ENCODE assay signal across 8 cellular contexts in the genomic region with DNA sequence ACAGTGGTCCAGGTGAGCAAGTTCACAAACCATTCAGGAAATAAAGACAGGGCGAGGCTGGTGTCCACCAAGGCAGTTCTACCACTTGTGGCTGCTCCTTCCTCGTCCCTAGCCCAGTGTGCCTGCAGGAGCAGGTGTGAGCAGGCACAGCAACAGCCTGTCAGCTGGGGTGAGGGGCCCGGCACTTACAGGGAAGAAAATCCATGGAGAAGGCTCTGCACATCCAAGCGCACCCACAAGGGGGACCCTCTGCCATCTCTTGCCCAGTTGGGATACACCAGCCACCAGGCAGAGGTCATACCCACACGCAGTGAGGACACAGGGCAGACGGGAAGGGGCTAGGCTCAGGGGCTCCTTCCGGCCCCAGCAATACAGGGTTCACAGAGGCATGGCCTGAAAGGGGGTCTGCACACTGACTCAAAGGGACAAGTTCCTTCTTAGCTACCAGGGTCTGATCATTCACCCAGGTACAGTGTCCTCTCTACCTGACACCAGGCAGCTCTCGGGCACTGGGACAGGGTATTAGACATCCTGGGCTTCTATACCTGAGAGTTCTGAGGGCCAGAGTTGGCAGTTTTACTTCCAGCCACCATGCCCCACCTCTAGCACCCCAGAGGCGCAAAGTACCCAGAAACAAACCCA. TPM values are rescaled to one million over a fixed set of nuclear protein-coding genes. Genes with fewer than 3 reads are reported as not detected.
DNase-seq lines count a peak whose midpoint lies in the region; ATAC-seq and TF ChIP-seq lines count a peak whose summit lies in the region.

No MANE protein-coding gene starts in this region.

- TF ChIP-seq POLR2A in gastrocnemius medialis (IDR thresholded peaks at IDR 0.05) = no peak
- no peak for TF ChIP-seq POLR2A in GM18505 (IDR thresholded peaks at IDR 0.05; ENCODE audit: borderline replicate concordance, extremely low read depth, insufficient read depth, insufficient read length)

- POLR2A ChIA-PET in activated CD4-positive, alpha-beta T cell treated with anti-CD3 and anti-CD28 coated beads, Interleukin-2, amount 10 ng/mL, durations not matched to agents 7 days and 5 days (lab: Charles Lee) = no interaction called here

- peaks cover 58% of the 10 kb centered on the region for H3K4me1 Mint-ChIP-seq in activated CD4-positive, alpha-beta T cell treated with anti-CD3 and anti-CD28 coated beads, Interleukin-2, amount 10 ng/mL, durations not matched to agents 7 days and 5 days
- H3K4me1 Mint-ChIP-seq in activated CD4-positive, alpha-beta T cell treated with anti-CD3 and anti-CD28 coated beads, Interleukin-2, amount 10 ng/mL, durations not matched to agents 24 days and 14 days = peaks cover 35% of the 10 kb centered on the region

- H3K27ac Mint-ChIP-seq in activated CD4-positive, alpha-beta T cell treated with anti-CD3 and anti-CD28 coated beads, Interleukin-2, amount 10 ng/mL, durations not matched to agents 7 days and 5 days = peak overlapping the region; percentile 70
- H3K27ac Mint-ChIP-seq in activated CD4-positive, alpha-beta T cell treated with anti-CD3 and anti-CD28 coated beads, Interleukin-2, amount 10 ng/mL, durations not matched to agents 24 days and 14 days = no peak overlapping the region

- H3K27me3 Mint-ChIP-seq in activated CD4-positive, alpha-beta T cell treated with anti-CD3 and anti-CD28 coated beads, Interleukin-2, amount 10 ng/mL, durations not matched to agents 7 days and 5 days = no peaks in the 10 kb centered on the region
- H3K27me3 Mint-ChIP-seq in activated CD4-positive, alpha-beta T cell treated with anti-CD3 and anti-CD28 coated beads, Interleukin-2, amount 10 ng/mL, durations not matched to agents 24 days and 14 days = no peaks in the 10 kb centered on the region

- H3K36me3 Mint-ChIP-seq in activated CD4-positive, alpha-beta T cell treated with anti-CD3 and anti-CD28 coated beads, Interleukin-2, amount 10 ng/mL, durations not matched to agents 7 days and 5 days (ENCODE audit: low read depth) = peaks cover 45% of the 10 kb centered on the region
- peaks cover 51% of the 10 kb centered on the region for H3K36me3 Mint-ChIP-seq in activated CD4-positive, alpha-beta T cell treated with anti-CD3 and anti-CD28 coated beads, Interleukin-2, amount 10 ng/mL, durations not matched to agents 24 days and 14 days (ENCODE audit: low read depth)

- H3K9me3 Mint-ChIP-seq in activated CD4-positive, alpha-beta T cell treated with anti-CD3 and anti-CD28 coated beads, Interleukin-2, amount 10 ng/mL, durations not matched to agents 7 days and 5 days = no peaks in the 10 kb centered on the region
- no peaks in the 10 kb centered on the region for H3K9me3 Mint-ChIP-seq in activated CD4-positive, alpha-beta T cell treated with anti-CD3 and anti-CD28 coated beads, Interleukin-2, amount 10 ng/mL, durations not matched to agents 24 days and 14 days

- no peak overlapping the region for H3K4me3 ChIP-seq in gastrocnemius medialis

- peak overlapping the region in 2 of 4 donors; percentile 15 to 41 for H3K27ac ChIP-seq in gastrocnemius medialis

- in situ Hi-C loops in gastrocnemius medialis (cut with MboI; ENCODE audit: low sequenced_read_pairs in 4 of 4) = loop anchor here in 1 of 4 donors (25.0 kb wide), 1 partner anchor 101 kb away; a partner anchor contains a TSS

- H3K4me1 ChIP-seq in gastrocnemius medialis = peaks cover 6 to 32% of the 10 kb centered on the region in 2 donors

- TF ChIP-seq CTCF in gastrocnemius medialis (IDR thresholded peaks at IDR 0.05 in 4 of 5, conservative IDR thresholded peaks at IDR 0.05 in 1 of 5) = peak in 4 of 5 experiments; percentile 33 to 47 (median 44)

- DNase-seq in activated CD4-positive, alpha-beta T cell treated with anti-CD3 and anti-CD28 coated beads, Interleukin-2, amount 10 ng/mL, durations not matched to agents 7 days and 5 days = peak; percentile 30
- no peak for DNase-seq in activated CD4-positive, alpha-beta T cell treated with anti-CD3 and anti-CD28 coated beads, Interleukin-2, amount 10 ng/mL, durations not matched to agents 24 days and 14 days
- DNase-seq in NCI-H1694 treated with DMSO at 0.1 percent for 48 hours (lab: John Stamatoyannopoulos, UW) (peak; percentile 50), amniotic epithelial cell (ENCODE audit: low read depth) (peak; percentile 45), hepatic stellate cell (ENCODE audit: low spot score) (peak; percentile 63), gastrocnemius medialis (no peak), H4 (ENCODE audit: low spot score) (no peak)

- no peaks in the 10 kb centered on the region for H3K27me3 ChIP-seq in gastrocnemius medialis

- ATAC-seq in gastrocnemius medialis = peak in 1 of 2 donors; percentile 37
- ATAC-seq in GM18505 (IDR thresholded peaks at IDR 0.05; ENCODE audit: unreplicated experiment) = no peak

- no peaks in the 10 kb centered on the region for H3K9me3 ChIP-seq in gastrocnemius medialis

- intact Hi-C loops in activated CD4-positive, alpha-beta T cell treated with anti-CD3 and anti-CD28 coated beads, Interleukin-2, amount 10 ng/mL, durations not matched to agents 24 days and 14 days (cut with micrococcal nuclease) = no loop called here
- intact Hi-C loops in gastrocnemius medialis (cut with DNase I; ENCODE audit: low total_unique reads) = no loop called here

- no peak overlapping the region for H3K4me3 Mint-ChIP-seq in activated CD4-positive, alpha-beta T cell treated with anti-CD3 and anti-CD28 coated beads, Interleukin-2, amount 10 ng/mL, durations not matched to agents 7 days and 5 days
- no peak overlapping the region for H3K4me3 Mint-ChIP-seq in activated CD4-positive, alpha-beta T cell treated with anti-CD3 and anti-CD28 coated beads, Interleukin-2, amount 10 ng/mL, durations not matched to agents 24 days and 14 days

- CTCF ChIA-PET in activated CD4-positive, alpha-beta T cell treated with anti-CD3 and anti-CD28 coated beads, Interleukin-2, amount 10 ng/mL, durations not matched to agents 7 days and 5 days (lab: Charles Lee) = interaction anchor here (1.2 kb wide), 1 partner anchor 21 kb away, joined by 5 read pairs; no protein-coding TSS in a partner anchor

- H3K36me3 ChIP-seq in gastrocnemius medialis = peaks cover 0 to 67% of the 10 kb centered on the region in 2 donors

RNA-seq across cellular contexts. Expression of a gene that starts 27.0 kb away (rescaled TPM):
- total RNA-seq in activated CD4-positive, alpha-beta T cell treated with anti-CD3 and anti-CD28 coated beads, Interleukin-2, amount 10 ng/mL, durations not matched to agents 7 days and 5 days = 10 to 100 TPM; 44.2 to 45.2 TPM
- total RNA-seq in activated CD4-positive, alpha-beta T cell treated with anti-CD3 and anti-CD28 coated beads, Interleukin-2, amount 10 ng/mL, durations not matched to agents 24 days and 14 days = 49.4 and 55.2 TPM in 2 replicates
- 10 to 100 TPM; 23.8 to 34.2 (median 25.4) TPM for total RNA-seq in gastrocnemius medialis
- total RNA-seq in H4 (2014; rRNA removed; shearing (Covaris generic)) = 5.4 and 8.0 TPM in 2 replicates

RNA-seq across cellular contexts. Expression of a gene that starts 35.4 kb away (rescaled TPM):
- 100 to 1,000 TPM in 1 of 2 experiments, 10 to 100 TPM in 1; 86.3 to 107 TPM for total RNA-seq in activated CD4-positive, alpha-beta T cell treated with anti-CD3 and anti-CD28 coated beads, Interleukin-2, amount 10 ng/mL, durations not matched to agents 7 days and 5 days
- total RNA-seq in activated CD4-positive, alpha-beta T cell treated with anti-CD3 and anti-CD28 coated beads, Interleukin-2, amount 10 ng/mL, durations not matched to agents 24 days and 14 days = 64.3 and 70.0 TPM in 2 replicates
- 10 to 100 TPM; 21.7 to 30.0 (median 28.4) TPM for total RNA-seq in gastrocnemius medialis
- total RNA-seq in H4 (2014; rRNA removed; shearing (Covaris generic)) = 46.3 and 48.4 TPM in 2 replicates

RNA-seq across cellular contexts. Expression of a gene that starts 37.1 kb away (rescaled TPM):
- 10 to 100 TPM; 34.0 to 35.9 TPM for total RNA-seq in activated CD4-positive, alpha-beta T cell treated with anti-CD3 and anti-CD28 coated beads, Interleukin-2, amount 10 ng/mL, durations not matched to agents 7 days and 5 days
- 32.2 and 34.5 TPM in 2 replicates for total RNA-seq in activated CD4-positive, alpha-beta T cell treated with anti-CD3 and anti-CD28 coated beads, Interleukin-2, amount 10 ng/mL, durations not matched to agents 24 days and 14 days
- total RNA-seq in gastrocnemius medialis = 10 to 100 TPM in 1 of 4 donors, 1 to 10 TPM in 3; 2.7 to 11.0 (median 9.1) TPM
- 69.5 and 102 TPM in 2 replicates for total RNA-seq in H4 (2014; rRNA removed; shearing (Covaris generic))

RNA-seq across cellular contexts. Expression of a gene that starts 44.6 kb away (rescaled TPM):
- total RNA-seq in activated CD4-positive, alpha-beta T cell treated with anti-CD3 and anti-CD28 coated beads, Interleukin-2, amount 10 ng/mL, durations not matched to agents 7 days and 5 days = under 1 TPM; 0.21 to 0.22 TPM
- not detected in 2 replicates for total RNA-seq in activated CD4-positive, alpha-beta T cell treated with anti-CD3 and anti-CD28 coated beads, Interleukin-2, amount 10 ng/mL, durations not matched to agents 24 days and 14 days
- total RNA-seq in gastrocnemius medialis = under 1 TPM in 2 of 4 donors, not detected in 2; 0.15 to 0.59 TPM
- not detected in 2 replicates for total RNA-seq in H4 (2014; rRNA removed; shearing (Covaris generic))

Comparison
In these comparisons a context has a peak if more than half of its experiments do, and no peak if none do; other contexts are left out.
1. DNase-seq: peak in activated CD4-positive, alpha-beta T cell treated with anti-CD3 and anti-CD28 coated beads, Interleukin-2, amount 10 ng/mL, durations not matched to agents 7 days and 5 days (single experiment), NCI-H1694 treated with DMSO at 0.1 percent for 48 hours (single experiment), amniotic epithelial cell (single experiment) and hepatic stellate cell (single experiment); none in activated CD4-positive, alpha-beta T cell treated with anti-CD3 and anti-CD28 coated beads, Interleukin-2, amount 10 ng/mL, durations not matched to agents 24 days and 14 days (single experiment), gastrocnemius medialis (0 of 2) and H4 (single experiment).